ENCODE assay signal across 17 cellular contexts in the genomic region with DNA sequence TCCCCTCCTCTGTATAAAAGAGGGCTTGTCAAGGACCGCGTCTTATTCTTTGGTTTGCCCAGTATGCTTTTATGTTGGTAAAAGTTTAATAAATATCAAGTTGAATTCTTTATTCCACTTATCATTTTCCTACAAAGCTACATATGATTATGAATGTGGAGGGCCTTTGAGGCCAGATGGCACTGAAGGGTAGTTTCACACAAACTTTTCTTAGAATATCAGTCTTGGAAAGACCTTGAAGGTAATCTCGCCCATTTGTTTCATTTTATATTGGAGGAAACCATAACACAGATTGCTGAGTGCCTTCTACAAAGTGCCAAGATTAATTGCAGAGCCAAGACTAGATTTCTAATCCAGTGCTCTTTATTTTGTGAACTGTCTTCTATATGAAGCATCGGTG. TPM values are rescaled to one million over a fixed set of nuclear protein-coding genes. Genes with fewer than 3 reads are reported as not detected.
A peak's percentile ranks its signal among the peaks of the same experiment; 100 is the strongest.
DNase-seq lines count a peak whose midpoint lies in the region; ATAC-seq, FAIRE-seq and TF ChIP-seq lines count a peak whose summit lies in the region.
"Had no signal": no experiment of that assay in that cellular context is flagged by ENCODE, and none has a peak within 500 bp of the region (broad histone marks: within the 10 kb centered on the region; RNA-seq: fewer than 3 reads in every experiment).

No MANE protein-coding gene starts in this region.

- intact Hi-C loops in activated CD8-positive, alpha-beta T cell treated with anti-CD3 and anti-CD28 coated beads for 36 hours (cut with micrococcal nuclease) = loop anchor here (5.0 kb wide), 1 partner anchor 128 kb away; no protein-coding TSS in a partner anchor
- intact Hi-C loops in sigmoid colon (cut with DNase I) = no loop called here

- no peak for DNase-seq in activated CD8-positive, alpha-beta T cell treated with anti-CD3 and anti-CD28 coated beads for 36 hours
- no peak for DNase-seq in activated CD8-positive, alpha-beta T cell treated with anti-CD3 and anti-CD28 coated beads, Interleukin-2, amount 10 ng/mL, durations not matched to agents 7 days and 5 days
- DNase-seq in D721Med (ENCODE audit: insufficient read length, low spot score) (no peak), sigmoid colon (no peak), NCI-H526 (lab: John Stamatoyannopoulos, UW) (no peak), foreskin melanocyte (no peak), COR-L47 (lab: John Stamatoyannopoulos, UW) (no peak)
- DNase-seq: H9, NCI-H1092, NCI-H1694 treated with DMSO at 0.1 percent for 48 hours, NCI-H446, NCI-H748 treated with DMSO at 0.1 percent for 48 hours, PC-9 had no signal

- H3K9me3 Mint-ChIP-seq in activated CD8-positive, alpha-beta T cell treated with anti-CD3 and anti-CD28 coated beads for 36 hours = no peaks in the 10 kb centered on the region
- no peaks in the 10 kb centered on the region for H3K9me3 Mint-ChIP-seq in activated CD8-positive, alpha-beta T cell treated with anti-CD3 and anti-CD28 coated beads, Interleukin-2, amount 10 ng/mL, durations not matched to agents 7 days and 5 days (ENCODE audit: insufficient read depth)
- H3K9me3 Mint-ChIP-seq: H9 had no signal

- TF ChIP-seq POLR2A in gastroesophageal sphincter (IDR thresholded peaks at IDR 0.05) (no peak), sigmoid colon (IDR thresholded peaks at IDR 0.05) (no peak)

- no peaks in the 10 kb centered on the region for H3K36me3 ChIP-seq in gastroesophageal sphincter
- H3K36me3 ChIP-seq in sigmoid colon = no peaks in the 10 kb centered on the region

- no peaks in the 10 kb centered on the region for H3K27me3 Mint-ChIP-seq in activated CD8-positive, alpha-beta T cell treated with anti-CD3 and anti-CD28 coated beads for 36 hours
- H3K27me3 Mint-ChIP-seq in activated CD8-positive, alpha-beta T cell treated with anti-CD3 and anti-CD28 coated beads, Interleukin-2, amount 10 ng/mL, durations not matched to agents 7 days and 5 days (ENCODE audit: low read depth) = no peaks in the 10 kb centered on the region

- 83 to 91% methylated on average over 3 to 4 of the region's 4 CpGs for WGBS in gastroesophageal sphincter (ENCODE audit: low coverage in 1 of 2), 2 donors
- 95 to 98% methylated on average over 4 of the region's 4 CpGs for WGBS in sigmoid colon, 2 donors

- TF ChIP-seq EP300 in gastroesophageal sphincter (IDR thresholded peaks at IDR 0.05) (no peak), sigmoid colon (IDR thresholded peaks at IDR 0.05) (no peak)

- H3K4me3 Mint-ChIP-seq in activated CD8-positive, alpha-beta T cell treated with anti-CD3 and anti-CD28 coated beads for 36 hours = no peak overlapping the region
- H3K4me3 Mint-ChIP-seq in activated CD8-positive, alpha-beta T cell treated with anti-CD3 and anti-CD28 coated beads, Interleukin-2, amount 10 ng/mL, durations not matched to agents 7 days and 5 days = no peak overlapping the region
- H3K4me3 Mint-ChIP-seq: H9 had no signal

- H3K27me3 ChIP-seq in gastroesophageal sphincter (no peaks in the 10 kb centered on the region), sigmoid colon (no peaks in the 10 kb centered on the region)

- TF ChIP-seq CTCF in activated CD8-positive, alpha-beta T cell treated with anti-CD3 and anti-CD28 coated beads for 36 hours (IDR thresholded peaks at IDR 0.05) = no peak
- TF ChIP-seq CTCF in D721Med (IDR thresholded peaks at IDR 0.05; ENCODE audit: insufficient read depth, missing control alignments) (no peak), gastroesophageal sphincter (IDR thresholded peaks at IDR 0.05) (no peak), sigmoid colon (IDR thresholded peaks at IDR 0.05) (no peak)

- peak overlapping the region; percentile 66 for H3K27ac Mint-ChIP-seq in activated CD8-positive, alpha-beta T cell treated with anti-CD3 and anti-CD28 coated beads for 36 hours
- H3K27ac Mint-ChIP-seq in activated CD8-positive, alpha-beta T cell treated with anti-CD3 and anti-CD28 coated beads, Interleukin-2, amount 10 ng/mL, durations not matched to agents 7 days and 5 days = no peak overlapping the region

- H3K4me1 Mint-ChIP-seq in activated CD8-positive, alpha-beta T cell treated with anti-CD3 and anti-CD28 coated beads for 36 hours (ENCODE audit: low read depth) = peaks cover 57% of the 10 kb centered on the region
- H3K4me1 Mint-ChIP-seq in activated CD8-positive, alpha-beta T cell treated with anti-CD3 and anti-CD28 coated beads, Interleukin-2, amount 10 ng/mL, durations not matched to agents 7 days and 5 days (ENCODE audit: low read depth) = peaks cover 26% of the 10 kb centered on the region

- CTCF ChIA-PET in activated CD8-positive, alpha-beta T cell treated with anti-CD3 and anti-CD28 coated beads for 36 hours (lab: Charles Lee) = no interaction called here
- CTCF ChIA-PET in activated CD8-positive, alpha-beta T cell treated with anti-CD3 and anti-CD28 coated beads, Interleukin-2, amount 10 ng/mL, durations not matched to agents 7 days and 5 days (lab: Charles Lee) = no interaction called here

- H3K4me1 ChIP-seq in gastroesophageal sphincter (peaks cover 0 to 56% (median 5%) of the 10 kb centered on the region in 3 donors), sigmoid colon (peaks cover 0 to 26% (median 19%) of the 10 kb centered on the region in 4 donors)

- H3K4me3 ChIP-seq in gastroesophageal sphincter = no peak overlapping the region
- no peak overlapping the region for H3K4me3 ChIP-seq in sigmoid colon
- H3K4me3 ChIP-seq: PC-9 had no signal

- H3K36me3 Mint-ChIP-seq in activated CD8-positive, alpha-beta T cell treated with anti-CD3 and anti-CD28 coated beads for 36 hours (ENCODE audit: low read depth) = peaks cover 40% of the 10 kb centered on the region
- peaks cover 29% of the 10 kb centered on the region for H3K36me3 Mint-ChIP-seq in activated CD8-positive, alpha-beta T cell treated with anti-CD3 and anti-CD28 coated beads, Interleukin-2, amount 10 ng/mL, durations not matched to agents 7 days and 5 days (ENCODE audit: low read depth)

- no peak for ATAC-seq in activated CD8-positive, alpha-beta T cell treated with anti-CD3 and anti-CD28 coated beads for 36 hours
- ATAC-seq in activated CD8-positive, alpha-beta T cell treated with anti-CD3 and anti-CD28 coated beads, Interleukin-2, amount 10 ng/mL, durations not matched to agents 7 days and 5 days = no peak
- no peak for ATAC-seq in gastroesophageal sphincter
- ATAC-seq: HepG2 had no signal

- H3K27ac ChIP-seq in gastroesophageal sphincter = peak overlapping the region in 3 of 4 donors; percentile 40 to 48 (median 47)
- H3K27ac ChIP-seq in sigmoid colon = peak overlapping the region; percentile 2 to 20 (median 10)
- H3K27ac ChIP-seq: C4-2B, KMS-11, PC-9 had no signal

- peak; percentile 29 for FAIRE-seq in D721Med (lab: Jason Lieb, UNC)
- FAIRE-seq: HepG2 had no signal

- H3K9me3 ChIP-seq in gastroesophageal sphincter (no peaks in the 10 kb centered on the region), sigmoid colon (no peaks in the 10 kb centered on the region)

- POLR2A ChIA-PET in activated CD8-positive, alpha-beta T cell treated with anti-CD3 and anti-CD28 coated beads for 36 hours (lab: Charles Lee) = interaction anchor here (2.9 kb wide), 1 partner anchor 19 kb away, joined by 10 read pairs; the partner anchor contains the start of gene DNAJB4
- POLR2A ChIA-PET in activated CD8-positive, alpha-beta T cell treated with anti-CD3 and anti-CD28 coated beads, Interleukin-2, amount 10 ng/mL, durations not matched to agents 7 days and 5 days (lab: Charles Lee) = interaction anchor here (1.4 kb wide), 1 partner anchor 19 kb away, joined by 7 read pairs; the partner anchor contains the start of gene DNAJB4

RNA-seq across cellular contexts. Expression of gene FUBP1, which starts 5.8 kb away (rescaled TPM):
- total RNA-seq in activated CD8-positive, alpha-beta T cell treated with anti-CD3 and anti-CD28 coated beads for 36 hours = 100 to 1,000 TPM; 256 to 257 TPM
- 100 to 1,000 TPM; 195 to 197 TPM for total RNA-seq in activated CD8-positive, alpha-beta T cell treated with anti-CD3 and anti-CD28 coated beads, Interleukin-2, amount 10 ng/mL, durations not matched to agents 7 days and 5 days
- total RNA-seq in gastroesophageal sphincter (100 to 1,000 TPM in 1 of 4 donors, 10 to 100 TPM in 3; 46.9 to 135 (median 68.5) TPM), sigmoid colon (10 to 100 TPM; 60.6 to 79.2 (median 71.3) TPM)
- polyA plus RNA-seq in sigmoid colon = 10 to 100 TPM; 20.8 to 60.4 (median 22.8) TPM

RNA-seq across cellular contexts. Expression of gene DNAJB4, which starts 20.1 kb away (rescaled TPM):
- total RNA-seq in activated CD8-positive, alpha-beta T cell treated with anti-CD3 and anti-CD28 coated beads for 36 hours = 10 to 100 TPM in 1 of 2 experiments, 1 to 10 TPM in 1; 9.7 to 12.0 TPM
- total RNA-seq in activated CD8-positive, alpha-beta T cell treated with anti-CD3 and anti-CD28 coated beads, Interleukin-2, amount 10 ng/mL, durations not matched to agents 7 days and 5 days = 10 to 100 TPM in 1 of 2 experiments, 1 to 10 TPM in 1; 9.4 to 10.5 TPM
- total RNA-seq in gastroesophageal sphincter (100 to 1,000 TPM in 1 of 4 donors, 10 to 100 TPM in 3; 74.1 to 123 (median 86.0) TPM), sigmoid colon (10 to 100 TPM; 29.6 to 41.7 (median 37.4) TPM)
- 10 to 100 TPM in 2 of 3 donors, 1 to 10 TPM in 1; 7.8 to 16.2 (median 16.0) TPM for polyA plus RNA-seq in sigmoid colon
